ENCODE assay signal across 15 cellular contexts in the genomic region with DNA sequence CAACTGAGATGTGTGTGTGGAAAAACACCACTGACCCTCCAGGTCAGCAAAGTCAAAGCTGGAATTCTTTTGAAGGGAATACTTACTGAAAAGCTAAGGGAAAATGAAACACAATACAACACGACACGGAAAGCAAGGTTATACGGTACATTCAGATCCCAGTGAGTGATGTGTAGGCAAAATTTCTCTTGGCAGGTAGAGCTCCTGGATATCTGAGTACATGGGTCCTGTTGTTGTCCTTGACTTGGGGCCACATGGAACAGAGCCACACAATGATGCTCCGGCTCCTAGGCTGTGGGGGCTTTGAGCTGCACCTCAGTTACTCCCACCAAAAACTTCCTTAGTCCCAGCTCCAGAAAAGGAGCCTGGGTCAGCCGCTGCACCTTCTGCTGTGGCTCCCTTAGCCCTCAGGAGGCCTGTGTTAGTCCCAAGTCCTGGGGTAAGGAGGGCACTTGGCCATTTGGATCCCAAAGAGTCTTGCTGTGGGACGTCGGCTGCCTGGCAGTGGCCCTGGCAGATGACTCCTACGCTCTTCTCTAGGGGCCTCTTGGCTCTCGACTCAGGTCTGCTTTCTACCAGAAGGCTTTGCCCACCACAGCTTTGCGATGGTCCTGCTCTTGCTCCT.
"Had no signal": no experiment of that assay in that cellular context is flagged by ENCODE, and none has a peak within 500 bp of the region (broad histone marks: within the 10 kb centered on the region; RNA-seq: fewer than 3 reads in every experiment).

No MANE protein-coding gene starts in this region.

- H3K9me3 ChIP-seq: SJSA1 had no signal

- H3K4me3 ChIP-seq: cardiac muscle cell, neural progenitor cell, SJSA1 had no signal

- H3K27ac Mint-ChIP-seq: activated CD8-positive, alpha-beta T cell treated with anti-CD3 and anti-CD28 coated beads for 36 hours; activated naive CD4-positive, alpha-beta T cell treated with anti-CD3 and anti-CD28 coated beads, Interleukin-2, amount 10 ng/mL, durations not matched to agents 7 days and 5 days; activated naive CD8-positive, alpha-beta T cell treated with anti-CD3 and anti-CD28 coated beads, Interleukin-2, amount 50 U/mL, for 24 hours; activated T-cell treated with anti-CD3 and anti-CD28 coated beads, Interleukin-2, amount 50 U/mL, for 24 hours; activated T-helper 2 cell treated with anti-CD3 and anti-CD28 coated beads, Interferon-gamma antibody, Interleukin-2, Interleukin-4, amounts not matched to agents 10 μg/mL and 5 μg/mL and 100 μg/mL, durations not matched to agents 14 hours and 24 hours and 36 hours; memory B cell; neural progenitor cell had no signal

- H3K36me3 ChIP-seq: cardiac muscle cell, neural progenitor cell, SJSA1 had no signal

- DNase-seq: activated CD4-positive, alpha-beta T cell treated with anti-CD3 and anti-CD28 coated beads for 48 hours; activated CD4-positive, CD25-positive, alpha-beta regulatory T cell; activated CD8-positive, alpha-beta T cell treated with anti-CD3 and anti-CD28 coated beads for 36 hours; activated naive CD4-positive, alpha-beta T cell treated with anti-CD3 and anti-CD28 coated beads, Interleukin-2, amount 10 ng/mL, durations not matched to agents 7 days and 5 days; activated naive CD8-positive, alpha-beta T cell treated with anti-CD3 and anti-CD28 coated beads, Interleukin-2, amount 50 U/mL, for 24 hours; activated T-cell treated with anti-CD3 and anti-CD28 coated beads, Interleukin-2, amount 50 U/mL, for 24 hours; stimulated activated naive CD4-positive, alpha-beta T cell; substantia nigra; T-helper 2 cell; trophoblast cell had no signal

- ATAC-seq: activated CD8-positive, alpha-beta T cell treated with anti-CD3 and anti-CD28 coated beads for 36 hours; activated naive CD8-positive, alpha-beta T cell treated with anti-CD3 and anti-CD28 coated beads, Interleukin-2, amount 50 U/mL, for 24 hours had no signal

- H3K4me1 Mint-ChIP-seq: activated naive CD4-positive, alpha-beta T cell treated with anti-CD3 and anti-CD28 coated beads, Interleukin-2, amount 10 ng/mL, durations not matched to agents 7 days and 5 days; activated naive CD8-positive, alpha-beta T cell treated with anti-CD3 and anti-CD28 coated beads, Interleukin-2, amount 50 U/mL, for 24 hours; memory B cell had no signal

- H3K9me3 Mint-ChIP-seq: activated naive CD4-positive, alpha-beta T cell treated with anti-CD3 and anti-CD28 coated beads, Interleukin-2, amount 10 ng/mL, durations not matched to agents 7 days and 5 days; activated T-cell treated with anti-CD3 and anti-CD28 coated beads, Interleukin-2, amount 50 U/mL, for 24 hours; activated T-helper 2 cell treated with anti-CD3 and anti-CD28 coated beads, Interferon-gamma antibody, Interleukin-2, Interleukin-4, amounts not matched to agents 10 μg/mL and 5 μg/mL and 100 μg/mL, durations not matched to agents 14 hours and 24 hours and 36 hours had no signal

- H3K4me3 Mint-ChIP-seq: activated CD8-positive, alpha-beta T cell treated with anti-CD3 and anti-CD28 coated beads for 36 hours; activated naive CD4-positive, alpha-beta T cell treated with anti-CD3 and anti-CD28 coated beads, Interleukin-2, amount 10 ng/mL, durations not matched to agents 7 days and 5 days; activated naive CD8-positive, alpha-beta T cell treated with anti-CD3 and anti-CD28 coated beads, Interleukin-2, amount 50 U/mL, for 24 hours; activated T-cell treated with anti-CD3 and anti-CD28 coated beads, Interleukin-2, amount 50 U/mL, for 24 hours; memory B cell; neural progenitor cell had no signal

- H3K4me1 ChIP-seq: SJSA1 had no signal

- H3K27me3 ChIP-seq: cardiac muscle cell, neural progenitor cell had no signal

- H3K27ac ChIP-seq: cardiac muscle cell, neural progenitor cell, SJSA1 had no signal

- H3K36me3 Mint-ChIP-seq: activated naive CD4-positive, alpha-beta T cell treated with anti-CD3 and anti-CD28 coated beads, Interleukin-2, amount 10 ng/mL, durations not matched to agents 7 days and 5 days; neural progenitor cell had no signal
